In the genomic region with DNA sequence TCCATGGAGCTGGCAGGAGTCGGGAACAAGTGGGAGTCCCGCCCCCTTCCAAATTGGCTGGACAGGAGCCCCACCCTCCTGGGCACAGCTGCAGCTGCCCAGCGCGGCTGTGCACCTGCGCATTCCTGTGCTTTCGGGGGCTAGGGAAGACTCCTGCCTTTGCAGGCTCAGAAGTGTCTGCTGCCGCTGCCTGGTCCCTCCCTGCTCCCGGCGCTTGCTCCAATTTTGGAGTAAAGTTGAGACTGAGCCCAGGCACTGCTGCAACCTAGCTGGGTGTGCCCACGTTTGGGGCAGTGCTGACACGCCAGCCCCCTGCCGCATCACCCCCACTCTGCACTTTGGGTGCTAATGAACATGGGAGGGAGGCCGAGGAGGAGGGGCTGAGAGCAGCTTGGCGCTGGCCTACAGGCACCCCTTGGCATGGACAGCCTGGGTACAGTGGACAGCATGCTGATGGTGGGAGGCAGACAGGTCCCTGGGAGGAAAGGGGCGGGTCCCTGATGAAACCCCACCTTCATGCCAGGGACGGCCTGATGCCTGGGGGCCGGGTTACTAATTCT, we compare ENCODE assay signal across 24 cellular contexts.
"Had no signal": no experiment of that assay in that cellular context is flagged by ENCODE, and none has a peak within 500 bp of the region (broad histone marks: within the 10 kb centered on the region; RNA-seq: fewer than 3 reads in every experiment).

No MANE protein-coding gene starts in this region.

- H3K36me3 ChIP-seq: heart right ventricle, left lung, right atrium auricular region, right lobe of liver, spleen, tibial nerve, vagina had no signal

- H3K27me3 Mint-ChIP-seq: memory B cell; naive thymus-derived CD4-positive, alpha-beta T cell; natural killer cell treated with Interleukin-12 subunit alpha and Interleukin-12 subunit beta and Interleukin-15 and Interleukin-18, amount 100 ng/mL, for 72 hours; progenitor cell of endocrine pancreas; stimulated activated memory B cell treated with anti-CD40 and anti-IgM and Interleukin-4, amounts not matched to agents 10 μg/mL and 1 μg/mL and 100 μg/mL, for 72 hours; stimulated activated naive CD8-positive, alpha-beta T cell treated with anti-CD3 and anti-CD28 coated beads, Interleukin-15, amount 100 ng/mL, for 72 hours; type B pancreatic cell had no signal

- H3K9me3 Mint-ChIP-seq: type B pancreatic cell had no signal

- H3K4me3 Mint-ChIP-seq: memory B cell; naive thymus-derived CD4-positive, alpha-beta T cell; natural killer cell treated with Interleukin-12 subunit alpha and Interleukin-12 subunit beta and Interleukin-15 and Interleukin-18, amount 100 ng/mL, for 72 hours; stimulated activated memory B cell treated with anti-CD40 and anti-IgM and Interleukin-4, amounts not matched to agents 10 μg/mL and 1 μg/mL and 100 μg/mL, for 72 hours; stimulated activated naive CD8-positive, alpha-beta T cell treated with anti-CD3 and anti-CD28 coated beads, Interleukin-15, amount 100 ng/mL, for 72 hours; type B pancreatic cell had no signal

- H3K27me3 ChIP-seq: heart right ventricle, left lung, right atrium auricular region, right lobe of liver, spleen, tibial nerve, vagina had no signal

- H3K27ac ChIP-seq: heart right ventricle, left lung, parathyroid adenoma, right atrium auricular region, right lobe of liver, spleen, tibial nerve, vagina had no signal

- H3K27ac Mint-ChIP-seq: memory B cell; naive thymus-derived CD4-positive, alpha-beta T cell; natural killer cell treated with Interleukin-12 subunit alpha and Interleukin-12 subunit beta and Interleukin-15 and Interleukin-18, amount 100 ng/mL, for 72 hours; progenitor cell of endocrine pancreas; stimulated activated memory B cell treated with anti-CD40 and anti-IgM and Interleukin-4, amounts not matched to agents 10 μg/mL and 1 μg/mL and 100 μg/mL, for 72 hours; stimulated activated naive CD8-positive, alpha-beta T cell treated with anti-CD3 and anti-CD28 coated beads, Interleukin-15, amount 100 ng/mL, for 72 hours; type B pancreatic cell had no signal

- H3K4me1 Mint-ChIP-seq: memory B cell; naive thymus-derived CD4-positive, alpha-beta T cell; stimulated activated memory B cell treated with anti-CD40 and anti-IgM and Interleukin-4, amounts not matched to agents 10 μg/mL and 1 μg/mL and 100 μg/mL, for 72 hours; stimulated activated naive CD8-positive, alpha-beta T cell treated with anti-CD3 and anti-CD28 coated beads, Interleukin-15, amount 100 ng/mL, for 72 hours had no signal

- H3K4me3 ChIP-seq: heart right ventricle, left lung, mucosa of descending colon, right atrium auricular region, right lobe of liver, spleen, tibial nerve, vagina had no signal

- H3K9me3 ChIP-seq: left lung, mucosa of descending colon, right atrium auricular region, right lobe of liver, vagina had no signal

- DNase-seq: heart right ventricle; hippocampal formation; left colon; midbrain; mucosa of descending colon; naive thymus-derived CD4-positive, alpha-beta T cell; nucleus accumbens; right lobe of liver; small intestine; spleen; stimulated activated CD4-positive, alpha-beta T cell treated with anti-CD3 and anti-CD28 coated beads, Interleukin-4, amount 100 ng/mL, for 24 hours; stimulated activated naive CD4-positive, alpha-beta T cell treated with Interleukin-2 at 50 U/mL for 16 hours; stimulated activated naive CD8-positive, alpha-beta T cell treated with anti-CD3 and anti-CD28 coated beads, Interleukin-15, amount 100 ng/mL, for 72 hours; substantia nigra had no signal

- ATAC-seq: heart right ventricle; left colon; left lung; mucosa of descending colon; naive thymus-derived CD4-positive, alpha-beta T cell had no signal

- H3K4me1 ChIP-seq: heart right ventricle, left lung, parathyroid adenoma, right atrium auricular region, spleen, tibial nerve, vagina had no signal

- H3K36me3 Mint-ChIP-seq: memory B cell; naive thymus-derived CD4-positive, alpha-beta T cell; natural killer cell treated with Interleukin-12 subunit alpha and Interleukin-12 subunit beta and Interleukin-15 and Interleukin-18, amount 100 ng/mL, for 72 hours; stimulated activated memory B cell treated with anti-CD40 and anti-IgM and Interleukin-4, amounts not matched to agents 10 μg/mL and 1 μg/mL and 100 μg/mL, for 72 hours; type B pancreatic cell had no signal
